Comparison of ENCODE assay signal across 23 cellular contexts in the genomic region with DNA sequence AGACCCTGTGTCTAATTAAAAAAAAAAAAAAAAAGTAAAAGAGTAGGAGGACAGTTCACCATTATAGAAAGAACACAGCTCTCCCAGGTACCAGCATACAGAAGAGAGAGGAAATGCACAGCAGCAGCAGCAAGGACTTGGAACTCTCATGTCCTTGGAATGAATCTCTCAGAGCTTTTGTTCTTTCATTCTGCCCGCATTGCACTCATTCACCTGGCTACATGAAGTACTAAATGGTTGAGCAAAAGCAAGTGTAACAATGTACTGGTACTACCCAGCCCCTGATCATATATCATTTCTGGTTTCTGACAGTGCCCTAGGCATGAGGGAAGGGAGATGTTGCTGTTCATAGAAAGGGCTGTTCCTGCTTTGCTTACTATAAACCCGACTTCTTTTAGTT.
"Had no signal": no experiment of that assay in that cellular context is flagged by ENCODE, and none has a peak within 500 bp of the region (broad histone marks: within the 10 kb centered on the region; RNA-seq: fewer than 3 reads in every experiment).

No MANE protein-coding gene starts in this region.

- ATAC-seq: effector memory CD8-positive, alpha-beta T cell; foreskin keratinocyte; gastrocnemius medialis; gastroesophageal sphincter; heart left ventricle; heart right ventricle had no signal

- H3K4me3 ChIP-seq: colonic mucosa, coronary artery, dorsolateral prefrontal cortex, esophagus muscularis mucosa, esophagus squamous epithelium, gastrocnemius medialis, gastroesophageal sphincter, heart left ventricle, heart right ventricle had no signal

- H3K27ac Mint-ChIP-seq: dendritic cell treated with granulocyte-macrophage colony-stimulating factor and Interleukin-4, amounts not matched to agents 40 ng/mL and 50 ng/mL, for 4 days; effector memory CD8-positive, alpha-beta T cell; endodermal cell had no signal

- H3K4me1 Mint-ChIP-seq: endodermal cell had no signal

- H3K27me3 Mint-ChIP-seq: dendritic cell treated with granulocyte-macrophage colony-stimulating factor and Interleukin-4, amounts not matched to agents 40 ng/mL and 50 ng/mL, for 4 days; effector memory CD8-positive, alpha-beta T cell had no signal

- H3K27ac ChIP-seq: colonic mucosa, coronary artery, dorsolateral prefrontal cortex, epithelial cell of prostate, esophagus muscularis mucosa, esophagus squamous epithelium, foreskin keratinocyte, gastrocnemius medialis, gastroesophageal sphincter, heart left ventricle, heart right ventricle had no signal

- H3K9me3 ChIP-seq: colonic mucosa, esophagus muscularis mucosa, esophagus squamous epithelium, gastrocnemius medialis, gastroesophageal sphincter, heart left ventricle had no signal

- DNase-seq: colonic mucosa; cortex of kidney; dermis blood vessel endothelial cell; dorsolateral prefrontal cortex; effector CD4-positive, alpha-beta T cell; effector CD8-positive, alpha-beta T cell; effector memory CD4-positive, alpha-beta T cell; effector memory CD8-positive, alpha-beta T cell; endodermal cell; esophagus squamous epithelium; foreskin fibroblast; foreskin keratinocyte; foreskin melanocyte; gastrocnemius medialis; glutamatergic neuron; head of caudate nucleus; heart left ventricle; heart right ventricle had no signal

- H3K4me1 ChIP-seq: colonic mucosa, foreskin keratinocyte had no signal

- H3K36me3 ChIP-seq: colonic mucosa had no signal

- H3K27me3 ChIP-seq: colonic mucosa, dorsolateral prefrontal cortex, esophagus muscularis mucosa, esophagus squamous epithelium, foreskin keratinocyte, gastrocnemius medialis, gastroesophageal sphincter, heart left ventricle had no signal

- H3K9me3 Mint-ChIP-seq: dendritic cell treated with granulocyte-macrophage colony-stimulating factor and Interleukin-4, amounts not matched to agents 40 ng/mL and 50 ng/mL, for 4 days; effector memory CD8-positive, alpha-beta T cell had no signal

- H3K4me3 Mint-ChIP-seq: dendritic cell treated with granulocyte-macrophage colony-stimulating factor and Interleukin-4, amounts not matched to agents 40 ng/mL and 50 ng/mL, for 4 days; effector memory CD8-positive, alpha-beta T cell; endodermal cell had no signal
